ENCODE assay signal across 21 cellular contexts in the genomic region with DNA sequence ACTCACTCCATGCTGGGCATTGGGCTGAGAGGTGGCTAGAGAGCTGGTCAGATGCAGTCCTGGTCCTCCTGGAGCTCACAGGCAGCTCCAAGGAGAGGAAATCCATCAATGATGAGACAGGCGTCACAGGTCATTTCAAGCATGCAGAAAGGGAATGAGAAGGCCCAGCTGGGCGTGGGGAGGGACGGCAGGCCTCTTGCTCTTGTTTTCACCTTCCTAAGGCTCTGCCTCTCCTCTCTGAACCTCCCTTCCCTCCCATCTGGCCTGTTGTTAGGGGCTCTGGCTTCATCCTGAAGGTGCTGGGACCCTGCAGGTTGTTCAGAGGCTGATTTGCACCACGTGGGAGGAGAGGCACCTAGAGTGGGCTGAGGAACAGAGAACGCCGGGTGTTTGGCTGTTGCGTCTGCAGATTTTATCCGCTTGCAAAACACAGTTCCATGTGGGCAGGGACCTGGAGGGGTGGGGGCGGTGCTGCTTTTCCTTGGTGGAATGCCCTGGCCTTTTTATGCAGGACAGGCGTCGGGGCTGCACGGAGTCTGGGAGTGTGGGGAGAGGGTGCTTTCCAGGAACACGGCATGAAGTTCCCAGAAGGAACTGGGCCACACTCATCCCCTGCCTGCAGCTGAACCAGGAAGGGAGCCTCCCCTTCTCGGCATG.
DNase-seq lines count a peak whose midpoint lies in the region; ATAC-seq and TF ChIP-seq lines count a peak whose summit lies in the region.
"Had no signal": no experiment of that assay in that cellular context is flagged by ENCODE, and none has a peak within 500 bp of the region (broad histone marks: within the 10 kb centered on the region; RNA-seq: fewer than 3 reads in every experiment).

No MANE protein-coding gene starts in this region.

- H3K27me3 ChIP-seq in BLaER1 = no peaks in the 10 kb centered on the region
- peaks cover 9% of the 10 kb centered on the region for H3K27me3 ChIP-seq in endodermal cell (ENCODE audit: control insufficient read depth, insufficient read depth, low read length, poor library complexity, severe bottlenecking)
- peaks cover 40 to 47% of the 10 kb centered on the region in 2 experiments for H3K27me3 ChIP-seq in mesenchymal stem cell (ENCODE audit: control insufficient read depth in 1 of 2, insufficient read depth in 1 of 2, low read length in 2 of 2)
- no peaks in the 10 kb centered on the region for H3K27me3 ChIP-seq in ovary

- no peak overlapping the region for H3K4me3 ChIP-seq in BLaER1
- H3K4me3 ChIP-seq in endodermal cell (ENCODE audit: low read length) = no peak overlapping the region
- no peak overlapping the region for H3K4me3 ChIP-seq in mesenchymal stem cell (ENCODE audit: insufficient read depth in 1 of 2, low read depth in 1 of 2, low read length in 2 of 2)
- no peak overlapping the region for H3K4me3 ChIP-seq in ovary
- H3K4me3 ChIP-seq: A549, GM12878, GM23338, PC-9, SJSA1 had no signal

- H3K79me1 ChIP-seq in mesenchymal stem cell (replicated peaks; ENCODE audit: low read length, poor library complexity, severe bottlenecking) = no peaks in the 10 kb centered on the region

- no peak overlapping the region for H3K23ac ChIP-seq in mesenchymal stem cell (ENCODE audit: low read length in 2 of 2)

- no peak overlapping the region for H2AK5ac ChIP-seq in mesenchymal stem cell (ENCODE audit: low read length, severe bottlenecking)

- H4K91ac ChIP-seq in mesenchymal stem cell (ENCODE audit: low read length) = no peak overlapping the region

- H3K27ac ChIP-seq in BLaER1 (no peak overlapping the region), endodermal cell (ENCODE audit: low read depth, low read length) (peak overlapping the region; percentile 21), mesenchymal stem cell (ENCODE audit: low read length, poor library complexity, severe bottlenecking) (no peak overlapping the region), ovary (peak overlapping the region in 1 of 2 donors; percentile 82)
- H3K27ac ChIP-seq: A549, C4-2B, PC-9, SJSA1 had no signal

- H3K14ac ChIP-seq in mesenchymal stem cell (ENCODE audit: low read length in 2 of 2) = peak overlapping the region in 1 of 2 experiments; percentile 24

- H2BK5ac ChIP-seq in mesenchymal stem cell (ENCODE audit: low read depth, low read length, poor library complexity, severe bottlenecking) = no peak overlapping the region

- H3K4me1 ChIP-seq in BLaER1 (peaks cover 80% of the 10 kb centered on the region), endodermal cell (ENCODE audit: control insufficient read depth, insufficient read depth, low read length) (no peaks in the 10 kb centered on the region), mesenchymal stem cell (ENCODE audit: control insufficient read depth, insufficient read depth, low read depth, low read length) (peaks cover 32% of the 10 kb centered on the region), ovary (ENCODE audit: insufficient read depth) (peaks cover 20% of the 10 kb centered on the region)
- H3K4me1 ChIP-seq: A549 had no signal

- H3K4me3 Mint-ChIP-seq in endodermal cell = no peak overlapping the region
- H3K4me3 Mint-ChIP-seq: GM23338 had no signal

- 66 to 83% methylated on average over 6 to 14 of the region's 14 CpGs for WGBS in endodermal cell (ENCODE audit: insufficient coverage in 1 of 2, insufficient read length in 1 of 2), 2 experiments
- WGBS in mesenchymal stem cell = 73% methylated on average over 14 of the region's 14 CpGs
- WGBS in ovary, 3 donors = 11 to 18% (median 12%) methylated on average over 14 of the region's 14 CpGs

- TF ChIP-seq CTCF in endodermal cell (conservative IDR thresholded peaks at IDR 0.05) (no peak), ovary (IDR thresholded peaks at IDR 0.05) (no peak)

- H3K18ac ChIP-seq in mesenchymal stem cell (ENCODE audit: low read depth in 1 of 2, low read length in 2 of 2) = no peak overlapping the region

- H3K9ac ChIP-seq in BLaER1 (no peak overlapping the region), endodermal cell (ENCODE audit: extremely low read depth, low read length, poor library complexity, severe bottlenecking) (no peak overlapping the region), mesenchymal stem cell (ENCODE audit: low read length) (no peak overlapping the region)

- H3K27ac Mint-ChIP-seq in endodermal cell = no peak overlapping the region
- H3K27ac Mint-ChIP-seq: GM23338 had no signal

- H2BK120ac ChIP-seq in mesenchymal stem cell (ENCODE audit: low read depth, low read length) = peak overlapping the region; percentile 77

- H3K9me3 Mint-ChIP-seq in endodermal cell = no peaks in the 10 kb centered on the region
- H3K9me3 Mint-ChIP-seq: GM23338 had no signal

- TF ChIP-seq EP300 in ovary (IDR thresholded peaks at IDR 0.05) = no peak

- H3K27me3 Mint-ChIP-seq in endodermal cell (ENCODE audit: insufficient read depth) = peaks cover 5% of the 10 kb centered on the region

- H2BK12ac ChIP-seq in mesenchymal stem cell (ENCODE audit: low read length in 2 of 2) = no peak overlapping the region

- no peaks in the 10 kb centered on the region for H3K4me1 Mint-ChIP-seq in endodermal cell

- H2AFZ ChIP-seq in mesenchymal stem cell (ENCODE audit: low read depth, low read length) = no peak overlapping the region
- H2AFZ ChIP-seq: GM23338, PC-9 had no signal

- intact Hi-C loops in ovary (cut with DNase I) = no loop called here

- H3K36me3 ChIP-seq in BLaER1 (no peaks in the 10 kb centered on the region), endodermal cell (ENCODE audit: control insufficient read depth, insufficient read depth, low read length) (no peaks in the 10 kb centered on the region), mesenchymal stem cell (ENCODE audit: control insufficient read depth in 1 of 2, insufficient read depth in 2 of 2, low read depth in 1 of 2, low read length in 2 of 2) (peaks cover 0 to 2% of the 10 kb centered on the region in 2 experiments), ovary (no peaks in the 10 kb centered on the region)
- H3K36me3 ChIP-seq: SJSA1 had no signal

- no peak for DNase-seq in endodermal cell
- no peak for DNase-seq in mesenchymal stem cell
- DNase-seq in ovary = peak; percentile 58 to 72 (median 58)
- DNase-seq in NCI-H526 (lab: John Stamatoyannopoulos, UW) = no peak
- DNase-seq in SW 1271 (lab: John Stamatoyannopoulos, UW) = no peak
- DNase-seq: DMS 273 treated with DMSO at 0.1 percent for 48 hours, GDM1, NCI-H1417 treated with DMSO at 0.1 percent for 48 hours, NCI-H1930, NCI-H2171, NCI-H446 treated with DMSO at 0.1 percent for 48 hours, NCI-H82, PC-9 had no signal

- H4K8ac ChIP-seq in mesenchymal stem cell (ENCODE audit: low read length) = no peak overlapping the region

- H3K9me3 ChIP-seq in BLaER1 (no peaks in the 10 kb centered on the region), endodermal cell (ENCODE audit: control insufficient read depth, low read length) (no peaks in the 10 kb centered on the region), mesenchymal stem cell (ENCODE audit: control insufficient read depth, low read length) (no peaks in the 10 kb centered on the region), ovary (no peaks in the 10 kb centered on the region)
- H3K9me3 ChIP-seq: A549, SJSA1 had no signal

- no peaks in the 10 kb centered on the region for H3K36me3 Mint-ChIP-seq in endodermal cell (ENCODE audit: low read depth)

- no peak overlapping the region for H3K4ac ChIP-seq in mesenchymal stem cell (ENCODE audit: low read depth in 1 of 2, low read length in 2 of 2)

- peaks cover 59% of the 10 kb centered on the region for H4K20me1 ChIP-seq in BLaER1

- ATAC-seq in HG02884 (IDR thresholded peaks at IDR 0.05; ENCODE audit: unreplicated experiment) = no peak
- ATAC-seq in GM18505 (IDR thresholded peaks at IDR 0.05; ENCODE audit: unreplicated experiment) = no peak
- ATAC-seq: A549, GM12878 had no signal

- no peak overlapping the region for H2BK15ac ChIP-seq in mesenchymal stem cell (ENCODE audit: low read depth, poor library complexity, severe bottlenecking)

- H3K4me2 ChIP-seq in BLaER1 (peak overlapping the region; percentile 0; the same call in 1 of the 2 replicates), mesenchymal stem cell (ENCODE audit: low read length, poor library complexity, severe bottlenecking) (no peak overlapping the region)
- H3K4me2 ChIP-seq: A549, GM23338, PC-9 had no signal

- TF ChIP-seq POLR2A in ovary (IDR thresholded peaks at IDR 0.05) = no peak
- no peak for TF ChIP-seq POLR2A in GM18505 (IDR thresholded peaks at IDR 0.05; ENCODE audit: borderline replicate concordance, extremely low read depth, insufficient read depth, insufficient read length)

Comparison
In these comparisons a context has a peak if more than half of its experiments do, and no peak if none do; other contexts are left out.
1. DNase-seq: peak in ovary (5 of 5); none in endodermal cell (single experiment), mesenchymal stem cell (single experiment), NCI-H526 (0 of 2) and SW 1271 (0 of 2).